Comparison of ENCODE assay signal across 24 cellular contexts in genomic region chr7:11780267-11780666, GRCh38. TPM values are rescaled to one million over a fixed set of nuclear protein-coding genes. Genes with fewer than 3 reads are reported as not detected.
"Had no signal": no experiment of that assay in that cellular context is flagged by ENCODE, and none has a peak within 500 bp of the region (broad histone marks: within the 10 kb centered on the region; RNA-seq: fewer than 3 reads in every experiment).

No MANE protein-coding gene starts in this region.

- H3K4me3 Mint-ChIP-seq: activated CD8-positive, alpha-beta T cell treated with anti-CD3 and anti-CD28 coated beads, Interleukin-2, amount 10 ng/mL, durations not matched to agents 7 days and 5 days; activated naive CD8-positive, alpha-beta T cell treated with anti-CD3 and anti-CD28 coated beads, Interleukin-2, amount 50 U/mL, for 24 hours; activated T-helper 1 cell treated with anti-CD3 and anti-CD28 coated beads, Interleukin-12 subunit alpha, Interleukin-12 subunit beta, Interleukin-2, Interleukin-4 antibody, amounts not matched to agents 30 ng/mL and 10 ng/mL and 1 ng/mL, durations not matched to agents 14 hours and 24 hours and 36 hours; brain; central memory CD8-positive, alpha-beta T cell; T-helper 1 cell treated with Interleukin-12 subunit alpha and Interleukin-12 subunit beta and Interleukin-4 antibody, amounts not matched to agents 30 μg/mL and 1 μg/mL, for 36 hours had no signal

- DNase-seq: activated CD4-positive, alpha-beta T cell treated with anti-CD3 and anti-CD28 coated beads for 4 hours; activated CD4-positive, alpha-beta T cell treated with anti-CD3 and anti-CD28 coated beads, Interleukin-2, amount 50 U/mL, for 4 hours; activated CD8-positive, alpha-beta memory T cell treated with anti-CD3 and anti-CD28 coated beads, Interleukin-2, amount 50 U/mL, for 48 hours; activated CD8-positive, alpha-beta T cell treated with anti-CD3 and anti-CD28 coated beads, Interleukin-2, amount 10 ng/mL, durations not matched to agents 7 days and 5 days; activated effector memory CD4-positive, alpha-beta T cell treated with Interleukin-2 at 50 U/mL for 16 hours; activated naive CD4-positive, alpha-beta T cell; activated naive CD8-positive, alpha-beta T cell treated with anti-CD3 and anti-CD28 coated beads, Interleukin-2, amount 50 U/mL, for 24 hours; activated T-cell treated with anti-CD3 and anti-CD28 coated beads, Interleukin-2, amount 50 U/mL, for 1 hour; amygdala; NCI-H1105 treated with DMSO at 0.1 percent for 48 hours; NCI-H1930; NCI-H2171 treated with DMSO at 0.1 percent for 48 hours; NCI-H226; NCI-H526; NCI-H82; NK-92 treated with Interleukin-12 subunit alpha and Interleukin-12 subunit beta, amount 100 ng/mL, for 24 hours; OCI-M1; SIG-M5 had no signal

- H3K36me3 Mint-ChIP-seq: activated naive CD4-positive, alpha-beta T cell treated with anti-CD3 and anti-CD28 coated beads, Interleukin-2, amount 50 U/mL, for 72 hours; brain had no signal

- H3K9me3 Mint-ChIP-seq: activated T-helper 1 cell treated with anti-CD3 and anti-CD28 coated beads, Interleukin-12 subunit alpha, Interleukin-12 subunit beta, Interleukin-2, Interleukin-4 antibody, amounts not matched to agents 30 ng/mL and 10 ng/mL and 1 ng/mL, durations not matched to agents 14 hours and 24 hours and 36 hours; T-helper 1 cell treated with Interleukin-12 subunit alpha and Interleukin-12 subunit beta and Interleukin-4 antibody, amounts not matched to agents 30 μg/mL and 1 μg/mL, for 36 hours had no signal

- H3K4me1 Mint-ChIP-seq: activated naive CD8-positive, alpha-beta T cell treated with anti-CD3 and anti-CD28 coated beads, Interleukin-2, amount 50 U/mL, for 24 hours; central memory CD8-positive, alpha-beta T cell had no signal

- H3K27ac Mint-ChIP-seq: activated CD8-positive, alpha-beta T cell treated with anti-CD3 and anti-CD28 coated beads, Interleukin-2, amount 10 ng/mL, durations not matched to agents 7 days and 5 days; activated naive CD4-positive, alpha-beta T cell treated with anti-CD3 and anti-CD28 coated beads, Interleukin-2, amount 50 U/mL, for 72 hours; activated naive CD8-positive, alpha-beta T cell treated with anti-CD3 and anti-CD28 coated beads, Interleukin-2, amount 50 U/mL, for 24 hours; activated T-helper 1 cell treated with anti-CD3 and anti-CD28 coated beads, Interleukin-12 subunit alpha, Interleukin-12 subunit beta, Interleukin-2, Interleukin-4 antibody, amounts not matched to agents 30 ng/mL and 10 ng/mL and 1 ng/mL, durations not matched to agents 14 hours and 24 hours and 36 hours; T-helper 1 cell treated with Interleukin-12 subunit alpha and Interleukin-12 subunit beta and Interleukin-4 antibody, amounts not matched to agents 30 μg/mL and 1 μg/mL, for 36 hours had no signal

- ATAC-seq: activated CD4-positive, CD25-positive, alpha-beta regulatory T cell treated with anti-CD3 and anti-CD28 coated beads, Interleukin-2, amount 50 U/mL, for 24 hours; activated CD8-positive, alpha-beta T cell treated with anti-CD3 and anti-CD28 coated beads, Interleukin-2, amount 10 ng/mL, durations not matched to agents 7 days and 5 days; activated naive CD4-positive, alpha-beta T cell treated with anti-CD3 and anti-CD28 coated beads, Interleukin-2, amount 50 U/mL, for 72 hours; activated naive CD8-positive, alpha-beta T cell treated with anti-CD3 and anti-CD28 coated beads, Interleukin-2, amount 50 U/mL, for 24 hours had no signal

- H3K27me3 Mint-ChIP-seq: activated naive CD8-positive, alpha-beta T cell treated with anti-CD3 and anti-CD28 coated beads, Interleukin-2, amount 50 U/mL, for 24 hours; brain; central memory CD8-positive, alpha-beta T cell had no signal

RNA-seq across cellular contexts. Expression of gene THSD7A, which starts 51.7 kb away (rescaled TPM):
- total RNA-seq: activated CD8-positive, alpha-beta T cell treated with anti-CD3 and anti-CD28 coated beads, Interleukin-2, amount 10 ng/mL, durations not matched to agents 7 days and 5 days; activated T-helper 1 cell treated with anti-CD3 and anti-CD28 coated beads, Interleukin-12 subunit alpha, Interleukin-12 subunit beta, Interleukin-2, Interleukin-4 antibody, amounts not matched to agents 30 ng/mL and 10 ng/mL and 1 ng/mL, durations not matched to agents 14 hours and 24 hours and 36 hours had no signal
